In genomic region chr1:185058886-185059285, GRCh38 we compare ENCODE assay signal across 15 cellular contexts. TPM values are rescaled to one million over a fixed set of nuclear protein-coding genes. Genes with fewer than 3 reads are reported as not detected.
DNase-seq lines count a peak whose midpoint lies in the region; ATAC-seq and TF ChIP-seq lines count a peak whose summit lies in the region.
"Had no signal": no experiment of that assay in that cellular context is flagged by ENCODE, and none has a peak within 500 bp of the region (broad histone marks: within the 10 kb centered on the region; RNA-seq: fewer than 3 reads in every experiment).

No MANE protein-coding gene starts in this region.

- H3K27ac Mint-ChIP-seq in CD14-positive monocyte: peak overlapping the region in 4 of 7 donors; percentile 35 to 57 (median 54)
- H3K27ac Mint-ChIP-seq in nephron: peak overlapping the region in 2 of 3 experiments; percentile 41 to 53

- H3K4me2 ChIP-seq in Karpas-422 (ENCODE audit: low read depth, low read length, poor library complexity, severe bottlenecking): peak overlapping the region; percentile 49

- peaks cover 12% of the 10 kb centered on the region; the same call in 1 of the 2 replicates for H4K20me1 ChIP-seq in Karpas-422 (ENCODE audit: insufficient read depth, low read depth, low read length)

- no peaks in the 10 kb centered on the region for H3K9me2 ChIP-seq in Karpas-422 (replicated peaks; ENCODE audit: insufficient read depth, low read length)

- no peak overlapping the region for H3K9ac ChIP-seq in Karpas-422 (ENCODE audit: low read length)

- H3K4me1 ChIP-seq in Karpas-422 (ENCODE audit: low read length): peaks cover 17% of the 10 kb centered on the region

- peaks cover 3% of the 10 kb centered on the region; the same call in 1 of the 2 replicates for H3K9me3 ChIP-seq in Karpas-422 (ENCODE audit: low read length)

- DNase-seq in CD14-positive monocyte (ENCODE audit: low spot score) (no peak), Karpas-422 (no peak), choroid plexus epithelial cell (ENCODE audit: low read depth) (peak; percentile 27)
- no peak for DNase-seq in stimulated activated CD4-positive, alpha-beta T cell treated with anti-CD3 and anti-CD28 coated beads, Interleukin-12 subunit alpha, Interleukin-12 subunit beta, amount 100 ng/mL, for 4 hours
- no peak for DNase-seq in stimulated activated CD4-positive, alpha-beta T cell treated with anti-CD3 and anti-CD28 coated beads, Interleukin-2, amount 100 ng/mL, for 48 hours
- DNase-seq: C1 segment of cervical spinal cord, COR-L47, DMS79 treated with DMSO at 0.1 percent for 48 hours, GDM1, NCI-H2029, NCI-H510A, SHP77 treated with DMSO at 0.1 percent for 48 hours, SW 1271 had no signal

- H3K27me3 ChIP-seq in Karpas-422 (ENCODE audit: low read length): no peaks in the 10 kb centered on the region

- intact Hi-C loops in CD14-positive monocyte (cut with micrococcal nuclease): no loop called here

- H3K27me3 Mint-ChIP-seq in CD14-positive monocyte (ENCODE audit: low read depth in 3 of 3): no peaks in the 10 kb centered on the region
- H3K27me3 Mint-ChIP-seq in nephron (ENCODE audit: low read depth): no peaks in the 10 kb centered on the region

- H3K4me1 Mint-ChIP-seq in CD14-positive monocyte: peaks cover 58% of the 10 kb centered on the region
- peaks cover 18% of the 10 kb centered on the region for H3K4me1 Mint-ChIP-seq in nephron

- no peak overlapping the region for H3K27ac ChIP-seq in Karpas-422 (ENCODE audit: low read length)

- H3K4me3 ChIP-seq in Karpas-422 (ENCODE audit: low read length) (no peak overlapping the region), choroid plexus epithelial cell (ENCODE audit: low read depth, low read length) (no peak overlapping the region)

- H3K36me3 Mint-ChIP-seq in CD14-positive monocyte (peaks cover 0 to 7% of the 10 kb centered on the region in 2 donors), nephron (ENCODE audit: low read depth) (peaks cover 39% of the 10 kb centered on the region)

- TF ChIP-seq CTCF in CD14-positive monocyte (IDR thresholded peaks at IDR 0.05): no peak
- TF ChIP-seq CTCF in choroid plexus epithelial cell (conservative IDR thresholded peaks at IDR 0.05; ENCODE audit: low read depth, low read length): no peak
- TF ChIP-seq CTCF in nephron (IDR thresholded peaks at IDR 0.05; ENCODE audit: unreplicated experiment in 3 of 3): no peak

- peaks cover 0 to 4% (median 0%) of the 10 kb centered on the region in 7 donors for H3K9me3 Mint-ChIP-seq in CD14-positive monocyte
- peaks cover 17% of the 10 kb centered on the region for H3K9me3 Mint-ChIP-seq in nephron

- peaks cover 97% of the 10 kb centered on the region for H3K79me2 ChIP-seq in Karpas-422 (ENCODE audit: low read length)

- no peak overlapping the region for H2AFZ ChIP-seq in Karpas-422 (ENCODE audit: low read length)

- H3K36me3 ChIP-seq in Karpas-422 (ENCODE audit: insufficient read depth, low read length): peaks cover 5% of the 10 kb centered on the region; the same call in 1 of the 2 replicates

- ATAC-seq in SK-N-SH treated with all-trans-retinoic acid at 6 μM for 48 hours: no peak

- no peak overlapping the region for H3K4me3 Mint-ChIP-seq in CD14-positive monocyte
- no peak overlapping the region for H3K4me3 Mint-ChIP-seq in nephron

TF ChIP-seq in SK-N-SH treated with all-trans-retinoic acid at 6 μM for 48 hours, 23 proteins besides CTCF, POLR2A, EP300 and RAD21:
- TF ChIP-seq TCF4 (CRISPR knock-in tag; IDR thresholded peaks at IDR 0.05; ENCODE audit: borderline replicate concordance): no peak
- no peak for TF ChIP-seq ZFP30 (CRISPR knock-in tag; IDR thresholded peaks at IDR 0.05)
- TF ChIP-seq ESRRG (CRISPR knock-in tag; IDR thresholded peaks at IDR 0.05): no peak
- no peak for TF ChIP-seq SNAI2 (CRISPR knock-in tag; IDR thresholded peaks at IDR 0.05)
- TF ChIP-seq CSDC2 (CRISPR knock-in tag; IDR thresholded peaks at IDR 0.05): no peak
- TF ChIP-seq CSRNP3 (CRISPR knock-in tag; IDR thresholded peaks at IDR 0.05): no peak
- no peak for TF ChIP-seq ZFP3 (CRISPR knock-in tag; IDR thresholded peaks at IDR 0.05)
- no peak for TF ChIP-seq OSR1 (CRISPR knock-in tag; IDR thresholded peaks at IDR 0.05)
- TF ChIP-seq GLIS3 (CRISPR knock-in tag; IDR thresholded peaks at IDR 0.05): no peak
- no peak for TF ChIP-seq ZC3H10 (CRISPR knock-in tag; IDR thresholded peaks at IDR 0.05)
- no peak for TF ChIP-seq ZNF565 (CRISPR knock-in tag; conservative IDR thresholded peaks at IDR 0.05; ENCODE audit: low read depth)
- no peak for TF ChIP-seq RARB (CRISPR knock-in tag; IDR thresholded peaks at IDR 0.05)
- no peak for TF ChIP-seq TOX (CRISPR knock-in tag; IDR thresholded peaks at IDR 0.05; ENCODE audit: borderline replicate concordance)
- no peak for TF ChIP-seq ISL1 (CRISPR knock-in tag; IDR thresholded peaks at IDR 0.05)
- TF ChIP-seq CREB5 (CRISPR knock-in tag; IDR thresholded peaks at IDR 0.05; ENCODE audit: low read depth): no peak
- no peak for TF ChIP-seq PPARA (CRISPR knock-in tag; IDR thresholded peaks at IDR 0.05; ENCODE audit: borderline replicate concordance)
- no peak for TF ChIP-seq ARNTL (CRISPR knock-in tag; IDR thresholded peaks at IDR 0.05; ENCODE audit: borderline replicate concordance, low read depth)
- TF ChIP-seq TSHZ2 (CRISPR knock-in tag; IDR thresholded peaks at IDR 0.05): no peak

RNA-seq across cellular contexts. Expression of gene RNF2, which starts 13.5 kb away (rescaled TPM):
- polyA plus RNA-seq in CD14-positive monocyte: 10 to 100 TPM; 19.3 to 25.2 TPM
- 30.4 and 31.7 TPM in 2 replicates for total RNA-seq in Karpas-422 (2014; rRNA removed; shearing (Covaris generic); ENCODE audit: low replicate concordance)
